23 cellular contexts compared by ENCODE assay signal in the genomic region with DNA sequence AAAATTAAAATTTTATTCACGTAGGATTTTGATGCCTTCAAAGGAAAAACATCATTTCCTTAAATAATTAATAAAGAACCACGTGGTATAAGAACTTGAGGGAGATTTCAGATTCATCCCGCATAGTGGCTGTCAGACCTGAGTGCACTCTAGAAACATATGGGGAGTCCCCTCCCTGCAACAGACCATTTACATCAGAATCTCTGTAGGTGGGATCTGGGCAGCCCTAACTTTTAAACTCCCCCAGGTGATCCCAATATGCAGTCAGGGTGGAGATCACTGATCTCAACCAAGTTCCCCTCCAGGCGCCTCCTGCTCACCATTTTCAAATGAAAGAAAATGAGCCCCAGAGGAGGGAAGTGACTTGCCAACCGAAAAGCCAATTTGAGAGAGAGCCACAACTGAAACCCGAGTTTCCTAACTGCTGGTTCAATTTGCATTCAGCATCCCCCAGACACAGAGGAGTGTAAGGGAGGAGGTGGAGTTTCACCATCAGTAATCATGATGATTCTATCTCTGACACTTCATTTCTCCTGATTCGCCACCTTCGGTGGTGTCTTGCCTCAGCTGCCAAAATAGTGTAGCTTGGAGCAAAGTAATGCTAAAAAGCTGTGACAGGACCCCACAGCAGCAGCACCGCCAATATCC. TPM values are rescaled to one million over a fixed set of nuclear protein-coding genes. Genes with fewer than 3 reads are reported as not detected.
A peak's percentile ranks its signal among the peaks of the same experiment; 100 is the strongest.
DNase-seq lines count a peak whose midpoint lies in the region; ATAC-seq and TF ChIP-seq lines count a peak whose summit lies in the region.
"Had no signal": no experiment of that assay in that cellular context is flagged by ENCODE, and none has a peak within 500 bp of the region (broad histone marks: within the 10 kb centered on the region; RNA-seq: fewer than 3 reads in every experiment).

No MANE protein-coding gene starts in this region.

- DNase-seq in activated CD8-positive, alpha-beta T cell treated with anti-CD3 and anti-CD28 coated beads for 36 hours = no peak
- no peak for DNase-seq in activated CD8-positive, alpha-beta T cell treated with anti-CD3 and anti-CD28 coated beads, Interleukin-2, amount 10 ng/mL, durations not matched to agents 7 days and 5 days
- DNase-seq in MM.1S (peak; percentile 44), right cardiac atrium (no peak), amniotic stem cell (lab: John Stamatoyannopoulos, UW) (no peak), ovary (no peak)
- DNase-seq in stimulated activated naive B cell treated with anti-CD40 and anti-IgM and Interleukin-4, amounts not matched to agents 10 μg/mL and 1 μg/mL and 100 μg/mL, for 72 hours = no peak
- DNase-seq: 8988T; activated CD8-positive, alpha-beta memory T cell treated with anti-CD3 and anti-CD28 coated beads, Interleukin-2, amount 10 ng/mL, durations not matched to agents 7 days and 5 days; activated effector memory CD4-positive, alpha-beta T cell treated with anti-CD3 and anti-CD28 coated beads, Interleukin-2, amount 50 U/mL, for 16 hours; aorta; heart right ventricle; naive B cell; NCI-H2029 treated with DMSO at 0.1 percent for 48 hours; NCI-H524; PC-3; posterior cingulate gyrus; small intestine; transverse colon had no signal

- H4K20me1 ChIP-seq in MM.1S (ENCODE audit: insufficient read depth, low read length) = no peaks in the 10 kb centered on the region

- TF ChIP-seq POLR2A in ovary (IDR thresholded peaks at IDR 0.05) = no peak

- POLR2A ChIA-PET in activated CD8-positive, alpha-beta T cell treated with anti-CD3 and anti-CD28 coated beads for 36 hours (lab: Charles Lee) = no interaction called here
- POLR2A ChIA-PET in activated CD8-positive, alpha-beta T cell treated with anti-CD3 and anti-CD28 coated beads, Interleukin-2, amount 10 ng/mL, durations not matched to agents 7 days and 5 days (lab: Charles Lee) = no interaction called here

- no peak overlapping the region for H3K9ac ChIP-seq in MM.1S (ENCODE audit: low read length)

- no peaks in the 10 kb centered on the region; the same call in 1 of the 2 replicates for H3F3A ChIP-seq in MM.1S (ENCODE audit: insufficient read depth, low read length)

- no peak overlapping the region for H2AFZ ChIP-seq in MM.1S (ENCODE audit: low read length)

- no peak overlapping the region for H3K4me3 Mint-ChIP-seq in activated CD8-positive, alpha-beta T cell treated with anti-CD3 and anti-CD28 coated beads for 36 hours
- no peak overlapping the region for H3K4me3 Mint-ChIP-seq in activated CD8-positive, alpha-beta T cell treated with anti-CD3 and anti-CD28 coated beads, Interleukin-2, amount 10 ng/mL, durations not matched to agents 7 days and 5 days
- no peak overlapping the region for H3K4me3 Mint-ChIP-seq in stimulated activated naive B cell treated with anti-CD40 and anti-IgM and Interleukin-4, amounts not matched to agents 10 μg/mL and 1 μg/mL and 100 μg/mL, for 72 hours
- H3K4me3 Mint-ChIP-seq: activated CD8-positive, alpha-beta memory T cell treated with anti-CD3 and anti-CD28 coated beads, Interleukin-2, amount 10 ng/mL, durations not matched to agents 7 days and 5 days; naive B cell had no signal

- intact Hi-C loops in activated CD8-positive, alpha-beta T cell treated with anti-CD3 and anti-CD28 coated beads for 36 hours (cut with micrococcal nuclease) = no loop called here
- intact Hi-C loops in right cardiac atrium (cut with DNase I) (loop anchor here in 1 of 4 donors (10.0 kb wide), 1 partner anchor 117 kb away; no protein-coding TSS in a partner anchor), ovary (cut with DNase I) (no loop called here)

- H3K4me3 ChIP-seq in MM.1S (ENCODE audit: low read length) (no peak overlapping the region), right cardiac atrium (ENCODE audit: low read length) (no peak overlapping the region), ovary (no peak overlapping the region)
- H3K4me3 ChIP-seq: heart right ventricle, SJSA1, transverse colon had no signal

- H3K9me3 ChIP-seq in MM.1S (replicated peaks; ENCODE audit: insufficient read depth, low read length) = no peaks in the 10 kb centered on the region
- H3K9me3 ChIP-seq in right cardiac atrium (ENCODE audit: control insufficient read depth, low read length) = no peaks in the 10 kb centered on the region
- no peaks in the 10 kb centered on the region for H3K9me3 ChIP-seq in ovary
- H3K9me3 ChIP-seq: SJSA1, transverse colon had no signal

- no peaks in the 10 kb centered on the region for H3K27me3 Mint-ChIP-seq in activated CD8-positive, alpha-beta T cell treated with anti-CD3 and anti-CD28 coated beads for 36 hours
- H3K27me3 Mint-ChIP-seq in activated CD8-positive, alpha-beta T cell treated with anti-CD3 and anti-CD28 coated beads, Interleukin-2, amount 10 ng/mL, durations not matched to agents 7 days and 5 days (ENCODE audit: low read depth) = no peaks in the 10 kb centered on the region
- peaks cover 7 to 8% of the 10 kb centered on the region in 2 donors for H3K27me3 Mint-ChIP-seq in stimulated activated naive B cell treated with anti-CD40 and anti-IgM and Interleukin-4, amounts not matched to agents 10 μg/mL and 1 μg/mL and 100 μg/mL, for 72 hours
- H3K27me3 Mint-ChIP-seq: activated CD8-positive, alpha-beta memory T cell treated with anti-CD3 and anti-CD28 coated beads, Interleukin-2, amount 10 ng/mL, durations not matched to agents 7 days and 5 days had no signal

- CTCF ChIA-PET in activated CD8-positive, alpha-beta T cell treated with anti-CD3 and anti-CD28 coated beads for 36 hours (lab: Charles Lee) = interaction anchor here (1.0 kb wide), 1 partner anchor 12 kb away, joined by 4 read pairs; the partner anchor contains the start of gene RNF150
- CTCF ChIA-PET in activated CD8-positive, alpha-beta T cell treated with anti-CD3 and anti-CD28 coated beads, Interleukin-2, amount 10 ng/mL, durations not matched to agents 7 days and 5 days (lab: Charles Lee) = no interaction called here

- no peaks in the 10 kb centered on the region for H3K36me3 Mint-ChIP-seq in activated CD8-positive, alpha-beta T cell treated with anti-CD3 and anti-CD28 coated beads for 36 hours (ENCODE audit: low read depth)
- H3K36me3 Mint-ChIP-seq in activated CD8-positive, alpha-beta T cell treated with anti-CD3 and anti-CD28 coated beads, Interleukin-2, amount 10 ng/mL, durations not matched to agents 7 days and 5 days (ENCODE audit: low read depth) = no peaks in the 10 kb centered on the region
- H3K36me3 Mint-ChIP-seq in stimulated activated naive B cell treated with anti-CD40 and anti-IgM and Interleukin-4, amounts not matched to agents 10 μg/mL and 1 μg/mL and 100 μg/mL, for 72 hours = no peaks in the 10 kb centered on the region
- H3K36me3 Mint-ChIP-seq: activated CD8-positive, alpha-beta memory T cell treated with anti-CD3 and anti-CD28 coated beads, Interleukin-2, amount 10 ng/mL, durations not matched to agents 7 days and 5 days; naive B cell had no signal

- H3K27ac Mint-ChIP-seq in activated CD8-positive, alpha-beta T cell treated with anti-CD3 and anti-CD28 coated beads for 36 hours = no peak overlapping the region
- no peak overlapping the region for H3K27ac Mint-ChIP-seq in activated CD8-positive, alpha-beta T cell treated with anti-CD3 and anti-CD28 coated beads, Interleukin-2, amount 10 ng/mL, durations not matched to agents 7 days and 5 days
- no peak overlapping the region for H3K27ac Mint-ChIP-seq in stimulated activated naive B cell treated with anti-CD40 and anti-IgM and Interleukin-4, amounts not matched to agents 10 μg/mL and 1 μg/mL and 100 μg/mL, for 72 hours
- H3K27ac Mint-ChIP-seq: activated CD8-positive, alpha-beta memory T cell treated with anti-CD3 and anti-CD28 coated beads, Interleukin-2, amount 10 ng/mL, durations not matched to agents 7 days and 5 days; naive B cell had no signal

- peak; percentile 20 for ATAC-seq in activated CD8-positive, alpha-beta T cell treated with anti-CD3 and anti-CD28 coated beads for 36 hours
- ATAC-seq in activated CD8-positive, alpha-beta T cell treated with anti-CD3 and anti-CD28 coated beads, Interleukin-2, amount 10 ng/mL, durations not matched to agents 7 days and 5 days = no peak
- ATAC-seq in HG02885 (IDR thresholded peaks at IDR 0.05; ENCODE audit: poor library complexity, unreplicated experiment) (peak; percentile 73), right cardiac atrium (no peak)
- ATAC-seq in stimulated activated naive B cell treated with anti-CD40 and anti-IgM and Interleukin-4, amounts not matched to agents 10 μg/mL and 1 μg/mL and 100 μg/mL, for 72 hours (replicated peaks) = peak; percentile 54 to 80
- ATAC-seq: activated CD4-positive, CD25-positive, alpha-beta regulatory T cell treated with anti-CD3 and anti-CD28 coated beads, Interleukin-2, amount 50 U/mL, for 24 hours; activated CD8-positive, alpha-beta memory T cell treated with anti-CD3 and anti-CD28 coated beads, Interleukin-2, amount 10 ng/mL, durations not matched to agents 7 days and 5 days; PC-3 had no signal

- no peaks in the 10 kb centered on the region for H3K27me3 ChIP-seq in MM.1S (replicated peaks; ENCODE audit: insufficient read depth, low read length)
- H3K27me3 ChIP-seq in right cardiac atrium (ENCODE audit: control insufficient read depth, insufficient read depth) = no peaks in the 10 kb centered on the region
- no peaks in the 10 kb centered on the region for H3K27me3 ChIP-seq in ovary
- H3K27me3 ChIP-seq: heart right ventricle, SJSA1, transverse colon had no signal

- H3K9me3 Mint-ChIP-seq in activated CD8-positive, alpha-beta T cell treated with anti-CD3 and anti-CD28 coated beads for 36 hours = no peaks in the 10 kb centered on the region
- H3K9me3 Mint-ChIP-seq in activated CD8-positive, alpha-beta T cell treated with anti-CD3 and anti-CD28 coated beads, Interleukin-2, amount 10 ng/mL, durations not matched to agents 7 days and 5 days (ENCODE audit: insufficient read depth) = no peaks in the 10 kb centered on the region
- H3K9me3 Mint-ChIP-seq in stimulated activated naive B cell treated with anti-CD40 and anti-IgM and Interleukin-4, amounts not matched to agents 10 μg/mL and 1 μg/mL and 100 μg/mL, for 72 hours = peaks cover 0 to 1% of the 10 kb centered on the region in 2 donors

- H3K36me3 ChIP-seq in MM.1S (replicated peaks; ENCODE audit: insufficient read depth, low read length) (no peaks in the 10 kb centered on the region), ovary (no peaks in the 10 kb centered on the region)
- H3K36me3 ChIP-seq: heart right ventricle, SJSA1, transverse colon had no signal

- 0 out of 2 replicates have a peak, but pooled peaks cover 5% of the 10 kb centered on the region for H3K4me1 ChIP-seq in MM.1S (ENCODE audit: low read length)
- H3K4me1 ChIP-seq in right cardiac atrium (ENCODE audit: control insufficient read depth, insufficient read depth, low read length) = peaks cover 5% of the 10 kb centered on the region
- H3K4me1 ChIP-seq in ovary (ENCODE audit: insufficient read depth) = peaks cover 3% of the 10 kb centered on the region
- H3K4me1 ChIP-seq: SJSA1, transverse colon had no signal

- H3K4me2 ChIP-seq in MM.1S (ENCODE audit: low read depth, low read length) = peak overlapping the region; percentile 19; the same call in 1 of the 2 replicates

- H3K79me2 ChIP-seq in MM.1S (ENCODE audit: low read length) = no peaks in the 10 kb centered on the region

- no peaks in the 10 kb centered on the region for H3K4me1 Mint-ChIP-seq in activated CD8-positive, alpha-beta T cell treated with anti-CD3 and anti-CD28 coated beads for 36 hours (ENCODE audit: low read depth)
- H3K4me1 Mint-ChIP-seq in activated CD8-positive, alpha-beta T cell treated with anti-CD3 and anti-CD28 coated beads, Interleukin-2, amount 10 ng/mL, durations not matched to agents 7 days and 5 days (ENCODE audit: low read depth) = no peaks in the 10 kb centered on the region
- H3K4me1 Mint-ChIP-seq in stimulated activated naive B cell treated with anti-CD40 and anti-IgM and Interleukin-4, amounts not matched to agents 10 μg/mL and 1 μg/mL and 100 μg/mL, for 72 hours = no peaks in the 10 kb centered on the region
- H3K4me1 Mint-ChIP-seq: activated CD8-positive, alpha-beta memory T cell treated with anti-CD3 and anti-CD28 coated beads, Interleukin-2, amount 10 ng/mL, durations not matched to agents 7 days and 5 days; naive B cell had no signal

- no peak for TF ChIP-seq EP300 in ovary (IDR thresholded peaks at IDR 0.05)

- H3K27ac ChIP-seq in MM.1S (ENCODE audit: low read length) (no peak overlapping the region), right cardiac atrium (ENCODE audit: low read length) (no peak overlapping the region), ovary (no peak overlapping the region)
- H3K27ac ChIP-seq: heart right ventricle, SJSA1, transverse colon had no signal

- TF ChIP-seq CTCF in activated CD8-positive, alpha-beta T cell treated with anti-CD3 and anti-CD28 coated beads for 36 hours (IDR thresholded peaks at IDR 0.05) = no peak
- TF ChIP-seq CTCF in MM.1S (IDR thresholded peaks at IDR 0.05; ENCODE audit: low read length) (no peak), ovary (IDR thresholded peaks at IDR 0.05) (no peak)

- WGBS in right cardiac atrium = 66% methylated on average over 9 of the region's 9 CpGs
- WGBS in ovary, 3 donors = 77 to 85% (median 81%) methylated on average over 9 of the region's 9 CpGs

- no peaks in the 10 kb centered on the region for H3K9me2 ChIP-seq in MM.1S (replicated peaks; ENCODE audit: insufficient read depth, low read length)

RNA-seq across cellular contexts. Expression of gene RNF150, which starts 11.4 kb away (rescaled TPM):
- total RNA-seq in activated CD8-positive, alpha-beta T cell treated with anti-CD3 and anti-CD28 coated beads for 36 hours = under 1 TPM; 0.09 to 0.43 TPM
- not detected for total RNA-seq in activated CD8-positive, alpha-beta T cell treated with anti-CD3 and anti-CD28 coated beads, Interleukin-2, amount 10 ng/mL, durations not matched to agents 7 days and 5 days
- total RNA-seq in right cardiac atrium (10 to 100 TPM; 32.8 to 51.3 (median 40.3) TPM), ovary (10 to 100 TPM; 14.7 to 43.2 (median 34.5) TPM)
- polyA plus RNA-seq in right cardiac atrium (10.1 TPM), ovary (10 to 100 TPM in 1 of 2 donors, 1 to 10 TPM in 1; 7.6 to 20.7 TPM)
- total RNA-seq: T-helper 2 cell treated with Interferon-gamma antibody and Interleukin-4, amounts not matched to agents 100 ng/mL and 5 ng/mL, for 36 hours had no signal

Comparison
In these comparisons a context has a peak if more than half of its experiments do, and no peak if none do; other contexts are left out.
1. ATAC-seq: peak in activated CD8-positive, alpha-beta T cell treated with anti-CD3 and anti-CD28 coated beads for 36 hours (single experiment), HG02885 (single experiment) and stimulated activated naive B cell treated with anti-CD40 and anti-IgM and Interleukin-4, amounts not matched to agents 10 μg/mL and 1 μg/mL and 100 μg/mL, for 72 hours (2 of 2); none in activated CD8-positive, alpha-beta T cell treated with anti-CD3 and anti-CD28 coated beads, Interleukin-2, amount 10 ng/mL, durations not matched to agents 7 days and 5 days (single experiment) and right cardiac atrium (0 of 2).
2. RNA of gene RNF150, which starts 11.4 kb away (total RNA-seq): 32.8 to 51.3 TPM in right cardiac atrium and 14.7 to 43.2 TPM in ovary; 0.09 to 0.43 TPM in activated CD8-positive, alpha-beta T cell treated with anti-CD3 and anti-CD28 coated beads for 36 hours and not detected in activated CD8-positive, alpha-beta T cell treated with anti-CD3 and anti-CD28 coated beads, Interleukin-2, amount 10 ng/mL, durations not matched to agents 7 days and 5 days; every median in the first group is over 10 times any median in the second.